Comparison of ENCODE assay signal across 29 cellular contexts in the genomic region with DNA sequence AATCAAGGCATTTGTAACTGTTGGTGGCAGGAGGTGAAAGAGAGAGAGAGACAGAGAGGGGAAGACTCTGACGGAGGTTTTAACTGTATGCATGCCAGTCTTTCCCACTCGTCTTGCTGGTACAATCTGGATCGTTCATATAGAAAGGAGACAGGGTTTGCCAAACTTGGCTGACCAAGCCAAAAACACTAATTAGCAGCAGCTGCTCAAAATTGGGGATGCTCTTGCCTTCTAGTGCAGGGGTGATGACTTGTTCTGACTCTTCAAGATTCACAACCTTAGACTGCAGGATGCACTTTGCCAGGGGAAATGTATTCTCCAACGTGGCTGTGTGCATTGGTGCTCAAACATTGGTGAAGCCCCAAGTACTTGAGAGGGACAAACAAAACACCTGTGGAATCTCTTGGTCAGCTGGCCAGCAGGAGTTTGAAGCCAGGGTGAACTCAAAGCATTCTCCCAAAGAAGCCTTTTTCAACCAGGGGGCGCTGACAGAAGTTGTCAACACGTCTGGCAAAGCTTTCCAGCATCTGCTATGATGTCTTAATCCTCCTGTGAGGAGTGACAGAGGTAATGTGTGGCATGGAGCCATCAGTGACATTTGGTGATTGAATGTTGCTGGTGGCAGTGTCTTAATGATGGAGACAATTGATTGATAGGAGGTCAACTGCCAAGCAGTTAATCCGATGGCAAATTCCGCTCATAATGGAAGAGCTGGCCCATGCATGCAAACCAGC.
DNase-seq lines count a peak whose midpoint lies in the region; ATAC-seq and TF ChIP-seq lines count a peak whose summit lies in the region.
"Had no signal": no experiment of that assay in that cellular context is flagged by ENCODE, and none has a peak within 500 bp of the region (broad histone marks: within the 10 kb centered on the region; RNA-seq: fewer than 3 reads in every experiment).

No MANE protein-coding gene starts in this region.

- H3K9me3 Mint-ChIP-seq in brain: peaks cover 0 to 6% (median 0%) of the 10 kb centered on the region in 5 experiments
- H3K9me3 Mint-ChIP-seq in activated naive CD8-positive, alpha-beta T cell treated with anti-CD3 and anti-CD28 coated beads, Interleukin-2, amount 50 U/mL, for 24 hours: peaks cover 9% of the 10 kb centered on the region

- H3K9me3 ChIP-seq in GM23248 (ENCODE audit: low read depth) (no peaks in the 10 kb centered on the region), neural cell (ENCODE audit: low read length) (no peaks in the 10 kb centered on the region), sigmoid colon (peaks cover 0 to 2% (median 0%) of the 10 kb centered on the region in 4 donors)
- H3K9me3 ChIP-seq: right atrium auricular region, uterus had no signal

- TF ChIP-seq EP300 in neural cell (conservative IDR thresholded peaks at IDR 0.05; ENCODE audit: poor library complexity, severe bottlenecking): peak; percentile 82
- TF ChIP-seq EP300 in sigmoid colon (IDR thresholded peaks at IDR 0.05): no peak

- peaks cover 20% of the 10 kb centered on the region for H3K4me1 Mint-ChIP-seq in brain
- no peaks in the 10 kb centered on the region for H3K4me1 Mint-ChIP-seq in activated naive CD8-positive, alpha-beta T cell treated with anti-CD3 and anti-CD28 coated beads, Interleukin-2, amount 50 U/mL, for 24 hours
- H3K4me1 Mint-ChIP-seq: activated T-helper 17 cell treated with anti-CD3 and anti-CD28 coated beads, Interleukin-2, amount 50 U/mL, for 72 hours; CD8-positive, alpha-beta memory T cell; IgD-negative memory B cell; memory B cell; stimulated activated naive CD8-positive, alpha-beta T cell treated with anti-CD3 and anti-CD28 coated beads, Interleukin-15, amount 100 ng/mL, for 72 hours had no signal

- no peaks in the 10 kb centered on the region for H3K9me2 ChIP-seq in GM23248 (ENCODE audit: insufficient read depth)
- no peaks in the 10 kb centered on the region for H3K9me2 ChIP-seq in neural cell (ENCODE audit: insufficient read depth, low read length)

- H3K4me3 ChIP-seq in GM23248: no peak overlapping the region
- H3K4me3 ChIP-seq in neural cell (ENCODE audit: low read length): peak overlapping the region; percentile 45
- H3K4me3 ChIP-seq in sigmoid colon: no peak overlapping the region
- H3K4me3 ChIP-seq: left lung, right atrium auricular region, uterus had no signal

- in situ Hi-C loops in GM23248 (cut with MboI): no loop called here

- peak overlapping the region in 3 of 5 experiments; percentile 9 to 52 (median 19) for H3K27ac Mint-ChIP-seq in brain
- H3K27ac Mint-ChIP-seq in activated naive CD8-positive, alpha-beta T cell treated with anti-CD3 and anti-CD28 coated beads, Interleukin-2, amount 50 U/mL, for 24 hours: no peak overlapping the region
- H3K27ac Mint-ChIP-seq: activated naive CD8-positive, alpha-beta T cell; activated T-helper 17 cell treated with anti-CD3 and anti-CD28 coated beads, Interleukin-2, amount 50 U/mL, for 72 hours; CD8-positive, alpha-beta memory T cell; IgD-negative memory B cell; memory B cell; stimulated activated naive CD8-positive, alpha-beta T cell treated with anti-CD3 and anti-CD28 coated beads, Interleukin-15, amount 100 ng/mL, for 72 hours had no signal

- H3K4me3 Mint-ChIP-seq in brain: peak overlapping the region in 4 of 5 experiments; percentile 5 to 69 (median 59)
- H3K4me3 Mint-ChIP-seq in activated naive CD8-positive, alpha-beta T cell treated with anti-CD3 and anti-CD28 coated beads, Interleukin-2, amount 50 U/mL, for 24 hours: no peak overlapping the region
- H3K4me3 Mint-ChIP-seq: activated naive CD8-positive, alpha-beta T cell; activated T-helper 17 cell treated with anti-CD3 and anti-CD28 coated beads, Interleukin-2, amount 50 U/mL, for 72 hours; CD8-positive, alpha-beta memory T cell; IgD-negative memory B cell; memory B cell; stimulated activated naive CD8-positive, alpha-beta T cell treated with anti-CD3 and anti-CD28 coated beads, Interleukin-15, amount 100 ng/mL, for 72 hours had no signal

- H3K4me1 ChIP-seq in GM23248 (ENCODE audit: insufficient read depth) (peaks cover 9% of the 10 kb centered on the region; the same call in 1 of the 2 replicates), sigmoid colon (no peaks in the 10 kb centered on the region)
- H3K4me1 ChIP-seq: left lung, right atrium auricular region, uterus had no signal

- TF ChIP-seq RAD21 in neural cell (conservative IDR thresholded peaks at IDR 0.05): no peak

- H4K20me1 ChIP-seq in GM23248 (ENCODE audit: insufficient read depth): no peaks in the 10 kb centered on the region
- no peaks in the 10 kb centered on the region for H4K20me1 ChIP-seq in neural cell (ENCODE audit: insufficient read depth)

- no peaks in the 10 kb centered on the region for H3K36me3 Mint-ChIP-seq in brain
- no peaks in the 10 kb centered on the region for H3K36me3 Mint-ChIP-seq in activated naive CD8-positive, alpha-beta T cell treated with anti-CD3 and anti-CD28 coated beads, Interleukin-2, amount 50 U/mL, for 24 hours (ENCODE audit: low read depth)
- H3K36me3 Mint-ChIP-seq: activated naive CD8-positive, alpha-beta T cell; CD8-positive, alpha-beta memory T cell; IgD-negative memory B cell; memory B cell had no signal

- H3F3A ChIP-seq in GM23248 (ENCODE audit: insufficient read depth) (peaks cover 14% of the 10 kb centered on the region; the same call in 1 of the 2 replicates), neural cell (ENCODE audit: insufficient read depth, low read length, poor library complexity, severe bottlenecking) (no peaks in the 10 kb centered on the region)

- no peaks in the 10 kb centered on the region for H3K36me3 ChIP-seq in GM23248 (ENCODE audit: low read depth)
- no peaks in the 10 kb centered on the region for H3K36me3 ChIP-seq in neural cell (ENCODE audit: insufficient read depth, low read length)
- H3K36me3 ChIP-seq in sigmoid colon: no peaks in the 10 kb centered on the region
- H3K36me3 ChIP-seq: left lung, right atrium auricular region, uterus had no signal

- no peak for ATAC-seq in activated naive CD8-positive, alpha-beta T cell treated with anti-CD3 and anti-CD28 coated beads, Interleukin-2, amount 50 U/mL, for 24 hours
- ATAC-seq: activated T-helper 17 cell treated with anti-CD3 and anti-CD28 coated beads, Interleukin-2, amount 50 U/mL, for 72 hours; left lung; stimulated activated naive CD8-positive, alpha-beta T cell treated with anti-CD3 and anti-CD28 coated beads, Interleukin-15, amount 100 ng/mL, for 72 hours had no signal

- H3K4me2 ChIP-seq in GM23248 (ENCODE audit: unreplicated experiment) (no peak overlapping the region), neural cell (ENCODE audit: low read length) (no peak overlapping the region)

- intact Hi-C loops in sigmoid colon (cut with DNase I): no loop called here

- peak; percentile 24 for DNase-seq in GM23248
- peak; percentile 46 for DNase-seq in NCI-H1694 (lab: John Stamatoyannopoulos, UW)
- no peak for DNase-seq in GM19240 (ENCODE audit: insufficient read length, low spot score)
- no peak for DNase-seq in sigmoid colon
- DNase-seq in activated naive CD8-positive, alpha-beta T cell treated with anti-CD3 and anti-CD28 coated beads, Interleukin-2, amount 50 U/mL, for 24 hours: no peak
- DNase-seq: ACHN; activated CD4-positive, alpha-beta T cell treated with anti-CD3 and anti-CD28 coated beads for 4 hours; anterior cingulate cortex; CD8-positive, alpha-beta memory T cell; DMS153; islet precursor cell; left lung; NCI-H1048; NCI-H187; NCI-H2171; NCI-H510A treated with DMSO at 0.1 percent for 48 hours; posterior cingulate gyrus; Right ventricle myocardium superior; stimulated activated CD4-positive, alpha-beta T cell treated with anti-CD3 and anti-CD28 coated beads, Interleukin-1b, Interleukin-23, amount 100 ng/mL, for 48 hours; stimulated activated CD8-positive, alpha-beta memory T cell treated with anti-CD3 and anti-CD28 coated beads, Interleukin-4, amount 100 ng/mL, for 48 hours; stimulated activated naive CD8-positive, alpha-beta T cell treated with anti-CD3 and anti-CD28 coated beads, Interleukin-15, amount 100 ng/mL, for 72 hours; uterus had no signal

- H3K79me2 ChIP-seq in GM23248 (ENCODE audit: insufficient read depth) (no peaks in the 10 kb centered on the region), neural cell (replicated peaks; ENCODE audit: insufficient read depth, low read length) (no peaks in the 10 kb centered on the region)

- no peak overlapping the region for H3K27ac ChIP-seq in GM23248
- no peak overlapping the region for H3K27ac ChIP-seq in neural cell (ENCODE audit: low read length)
- H3K27ac ChIP-seq in sigmoid colon: no peak overlapping the region
- H3K27ac ChIP-seq: left lung, right atrium auricular region, uterus had no signal

- H3K27me3 Mint-ChIP-seq in brain: peaks cover 4% of the 10 kb centered on the region
- no peaks in the 10 kb centered on the region for H3K27me3 Mint-ChIP-seq in activated naive CD8-positive, alpha-beta T cell treated with anti-CD3 and anti-CD28 coated beads, Interleukin-2, amount 50 U/mL, for 24 hours
- H3K27me3 Mint-ChIP-seq: CD8-positive, alpha-beta memory T cell; stimulated activated naive CD8-positive, alpha-beta T cell treated with anti-CD3 and anti-CD28 coated beads, Interleukin-15, amount 100 ng/mL, for 72 hours had no signal

- H3K27me3 ChIP-seq in GM23248 (replicated peaks; ENCODE audit: insufficient read depth) (no peaks in the 10 kb centered on the region), neural cell (ENCODE audit: insufficient read depth, low read depth, low read length) (no peaks in the 10 kb centered on the region), sigmoid colon (no peaks in the 10 kb centered on the region)
- H3K27me3 ChIP-seq: left lung, right atrium auricular region, uterus had no signal

- TF ChIP-seq CTCF in brain (conservative IDR thresholded peaks at IDR 0.05) (no peak), neural cell (IDR thresholded peaks at IDR 0.05; ENCODE audit: poor library complexity, severe bottlenecking) (peak; percentile 17), sigmoid colon (IDR thresholded peaks at IDR 0.05) (no peak)

- WGBS in GM23248 (ENCODE audit: low coverage in 1 of 2, low lambda C conversion rate in 2 of 2, missing lambda C conversion rate in 2 of 2), 2 experiments: 38 to 39% methylated on average over 8 of the region's 8 CpGs
- 61 to 65% methylated on average over 8 of the region's 8 CpGs for WGBS in sigmoid colon, 2 donors

- H2AFZ ChIP-seq in GM23248 (no peak overlapping the region; the same call in 1 of the 2 replicates), neural cell (ENCODE audit: low read depth, low read length) (no peak overlapping the region)

- TF ChIP-seq POLR2A in sigmoid colon (IDR thresholded peaks at IDR 0.05): no peak

- no peak overlapping the region for H3K9ac ChIP-seq in GM23248
- H3K9ac ChIP-seq in neural cell (ENCODE audit: low read length): no peak overlapping the region

TF ChIP-seq in neural cell, 6 proteins besides CTCF, POLR2A, EP300 and RAD21:
- TF ChIP-seq TAF1 (IDR thresholded peaks at IDR 0.05; ENCODE audit: low read depth) (no peak), POLR2AphosphoS5 (IDR thresholded peaks at IDR 0.05) (peak; percentile 42)

Comparison
In these comparisons a context has a peak if more than half of its experiments do, and no peak if none do; other contexts are left out.
1. DNase-seq: peak in GM23248 (single experiment) and NCI-H1694 (single experiment); none in GM19240 (single experiment), sigmoid colon (single experiment) and activated naive CD8-positive, alpha-beta T cell treated with anti-CD3 and anti-CD28 coated beads, Interleukin-2, amount 50 U/mL, for 24 hours (single experiment).